27 cellular contexts compared by ENCODE assay signal in the genomic region with DNA sequence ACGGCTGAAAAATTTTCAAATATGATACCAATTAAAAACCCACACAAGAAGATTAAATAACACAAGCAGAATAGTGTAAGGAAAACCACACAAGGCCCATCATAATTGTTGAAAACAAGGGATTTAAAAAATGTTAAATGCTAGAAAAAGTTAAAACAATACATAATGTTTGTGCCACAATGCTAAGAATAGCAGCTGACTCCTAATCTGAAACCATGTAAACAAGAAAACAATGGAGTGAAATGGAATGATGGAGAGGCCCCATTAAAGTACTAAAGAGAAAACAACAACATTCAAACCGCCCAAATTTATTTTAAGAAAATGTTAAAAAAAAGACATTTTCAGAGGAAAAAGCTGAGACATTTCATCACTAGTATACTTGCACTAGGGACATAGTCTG.
"Had no signal": no experiment of that assay in that cellular context is flagged by ENCODE, and none has a peak within 500 bp of the region (broad histone marks: within the 10 kb centered on the region; RNA-seq: fewer than 3 reads in every experiment).

No MANE protein-coding gene starts in this region.

- H3K36me3 ChIP-seq: neutrophil, ovary, right lobe of liver, sigmoid colon, stomach, thoracic aorta, thyroid gland, tibial nerve, upper lobe of left lung, vagina had no signal

- H2AFZ ChIP-seq: parathyroid adenoma had no signal

- H3K9me3 ChIP-seq: neutrophil, ovary, psoas muscle, right lobe of liver, sigmoid colon, stomach, thoracic aorta, thyroid gland, upper lobe of left lung, vagina had no signal

- H3K4me1 ChIP-seq: parathyroid adenoma, psoas muscle, right lobe of liver, stomach, thyroid gland, tibial nerve, upper lobe of left lung, vagina had no signal

- H3K27ac ChIP-seq: neutrophil, ovary, parathyroid adenoma, psoas muscle, right lobe of liver, sigmoid colon, stomach, thoracic aorta, thyroid gland, tibial nerve, upper lobe of left lung, vagina had no signal

- DNase-seq: nephron progenitor cell; occipital lobe; ovary; posterior cingulate gyrus; psoas muscle; right cardiac atrium; right lobe of liver; sigmoid colon; small intestine; stimulated activated CD4-positive, alpha-beta T cell treated with anti-CD3 and anti-CD28 coated beads, Interleukin-15, amount 100 ng/mL, for 24 hours; stimulated activated CD4-positive, alpha-beta T cell treated with anti-CD3 and anti-CD28 coated beads, Interleukin-2, amount 100 ng/mL, for 24 hours; stimulated activated CD4-positive, alpha-beta T cell treated with anti-CD3 and anti-CD28 coated beads, Interleukin-2, amount 100 ng/mL, for 48 hours; stimulated activated CD4-positive, alpha-beta T cell treated with anti-CD3 and anti-CD28 coated beads, Interleukin-4, amount 100 ng/mL, for 24 hours; stimulated activated naive B cell treated with anti-CD40 and anti-IgM and Interleukin-4, amounts not matched to agents 10 μg/mL and 1 μg/mL and 100 μg/mL, for 72 hours; stimulated activated naive CD4-positive, alpha-beta T cell treated with Interleukin-2 at 50 U/mL for 16 hours; stomach; thyroid gland; trophoblast cell; upper lobe of left lung had no signal

- H3K4me3 ChIP-seq: ovary, psoas muscle, right lobe of liver, sigmoid colon, stomach, thoracic aorta, thyroid gland, tibial nerve, upper lobe of left lung, vagina had no signal

- FAIRE-seq: small intestine, urothelium cell line had no signal

- H3K9ac ChIP-seq: parathyroid adenoma had no signal

- H3K27me3 ChIP-seq: neutrophil, ovary, right lobe of liver, sigmoid colon, stomach, thyroid gland, tibial nerve, upper lobe of left lung, vagina had no signal

- H3K79me2 ChIP-seq: parathyroid adenoma had no signal

- ATAC-seq: natural killer cell treated with Interleukin-12 subunit alpha and Interleukin-12 subunit beta and Interleukin-15 and Interleukin-18, amount 100 ng/mL, for 72 hours; psoas muscle; right cardiac atrium; right lobe of liver; stimulated activated effector memory CD8-positive, alpha-beta T cell treated with anti-CD3 and anti-CD28 coated beads, Interleukin-12 subunit alpha, Interleukin-12 subunit beta, amount 100 ng/mL, for 72 hours; stimulated activated naive B cell treated with anti-CD40 and anti-IgM and Interleukin-4, amounts not matched to agents 10 μg/mL and 1 μg/mL and 100 μg/mL, for 72 hours had no signal
